Comparison of ENCODE assay signal across 21 cellular contexts in genomic region chr20:59831901-59832240, GRCh38.
DNase-seq lines count a peak whose midpoint lies in the region; ATAC-seq and TF ChIP-seq lines count a peak whose summit lies in the region.
"Had no signal": no experiment of that assay in that cellular context is flagged by ENCODE, and none has a peak within 500 bp of the region (broad histone marks: within the 10 kb centered on the region; RNA-seq: fewer than 3 reads in every experiment).

No MANE protein-coding gene starts in this region.

- H3K4me3 ChIP-seq in BLaER1 (no peak overlapping the region), GM23338 (no peak overlapping the region), lower lobe of right lung (no peak overlapping the region), right lobe of liver (no peak overlapping the region)
- H3K4me3 ChIP-seq: coronary artery, HAP-1, K562 had no signal

- H3K36me3 Mint-ChIP-seq in GM23338 (ENCODE audit: low read depth) (no peaks in the 10 kb centered on the region; the same call in 2 of the 3 replicates), mesothelial cell of epicardium (no peaks in the 10 kb centered on the region)

- no peaks in the 10 kb centered on the region; the same call in 2 of the 3 replicates for H3K9me3 Mint-ChIP-seq in GM23338
- H3K9me3 Mint-ChIP-seq in mesothelial cell of epicardium, result no peaks in the 10 kb centered on the region

- ATAC-seq in GM23338, result peak; percentile 16
- peak in 1 of 2 donors; percentile 3 for ATAC-seq in lower lobe of right lung
- no peak for ATAC-seq in HG03342 (IDR thresholded peaks at IDR 0.05; ENCODE audit: unreplicated experiment)
- ATAC-seq in HG02973 (IDR thresholded peaks at IDR 0.05; ENCODE audit: unreplicated experiment), result no peak
- ATAC-seq in right lobe of liver, result no peak
- ATAC-seq: activated CD4-positive, CD25-positive, alpha-beta regulatory T cell treated with anti-CD3 and anti-CD28 coated beads, Interleukin-2, amount 50 U/mL, for 24 hours; activated CD8-positive, alpha-beta T cell treated with anti-CD3 and anti-CD28 coated beads, Interleukin-2, amount 10 ng/mL, durations not matched to agents 7 days and 5 days; K562 had no signal

- no peaks in the 10 kb centered on the region for H3K9me2 ChIP-seq in GM23338 (ENCODE audit: insufficient read depth)

- H3K9me3 ChIP-seq in BLaER1, result no peaks in the 10 kb centered on the region
- H3K9me3 ChIP-seq in lower lobe of right lung, result no peaks in the 10 kb centered on the region
- no peaks in the 10 kb centered on the region for H3K9me3 ChIP-seq in right lobe of liver
- H3K9me3 ChIP-seq: HAP-1, neutrophil had no signal

- 14% methylated on average over 1 of the region's 3 CpGs for WGBS in right lobe of liver (ENCODE audit: insufficient coverage, low coverage, low lambda C conversion rate, missing lambda C conversion rate)

- H3K4me1 Mint-ChIP-seq in GM23338, result peaks cover 15% of the 10 kb centered on the region
- H3K4me1 Mint-ChIP-seq in mesothelial cell of epicardium, result peaks cover 12% of the 10 kb centered on the region

- H3K27ac ChIP-seq in BLaER1 (no peak overlapping the region), GM23338 (ENCODE audit: low read depth) (no peak overlapping the region), epithelial cell of prostate (peak overlapping the region; percentile 89), lower lobe of right lung (peak overlapping the region; percentile 56), right lobe of liver (no peak overlapping the region)
- H3K27ac ChIP-seq: C4-2B, coronary artery, neutrophil had no signal

- DNase-seq in GM23338 (ENCODE audit: low spot score) (no peak), epithelial cell of prostate (ENCODE audit: low read depth, low spot score) (no peak), lower lobe of right lung (no peak), right lobe of liver (no peak), mesothelial cell of epicardium (ENCODE audit: low spot score in 2 of 2, unreplicated experiment in 2 of 2) (no peak)
- DNase-seq: activated CD8-positive, alpha-beta T cell treated with anti-CD3 and anti-CD28 coated beads, Interleukin-2, amount 10 ng/mL, durations not matched to agents 7 days and 5 days; activated gamma-delta T cell treated with Interleukin-2 at 50 U/mL for 16 hours; MM.1S; NCI-H1417 treated with DMSO at 0.1 percent for 48 hours; NCI-H524 treated with DMSO at 0.1 percent for 48 hours; RPMI8226; stimulated activated CD4-positive, alpha-beta T cell treated with anti-CD3 and anti-CD28 coated beads, Interleukin-12 subunit alpha, Interleukin-12 subunit beta, amount 100 ng/mL, for 4 hours had no signal

- H3K4me1 ChIP-seq in BLaER1, result peaks cover 100% of the 10 kb centered on the region
- H3K4me1 ChIP-seq in GM23338 (ENCODE audit: insufficient read depth), result no peaks in the 10 kb centered on the region
- peaks cover 12% of the 10 kb centered on the region for H3K4me1 ChIP-seq in lower lobe of right lung
- no peaks in the 10 kb centered on the region for H3K4me1 ChIP-seq in right lobe of liver
- H3K4me1 ChIP-seq: HAP-1 had no signal

- intact Hi-C loops in lower lobe of right lung (cut with DNase I) (no loop called here), right lobe of liver (cut with DNase I) (no loop called here)

- H3K36me3 ChIP-seq in BLaER1 (peaks cover 99% of the 10 kb centered on the region), GM23338 (ENCODE audit: insufficient read depth) (no peaks in the 10 kb centered on the region), lower lobe of right lung (no peaks in the 10 kb centered on the region), right lobe of liver (no peaks in the 10 kb centered on the region)
- H3K36me3 ChIP-seq: HAP-1, neutrophil had no signal

- H4K20me1 ChIP-seq in BLaER1 (peaks cover 100% of the 10 kb centered on the region), GM23338 (replicated peaks; ENCODE audit: insufficient read depth) (no peaks in the 10 kb centered on the region)

- H3K4me2 ChIP-seq in BLaER1 (peak overlapping the region; percentile 73; the same call in 1 of the 2 replicates), GM23338 (no peak overlapping the region)

- H3K79me2 ChIP-seq in GM23338 (replicated peaks; ENCODE audit: insufficient read depth), result no peaks in the 10 kb centered on the region

- peaks cover 20% of the 10 kb centered on the region for H3K27me3 Mint-ChIP-seq in GM23338 (ENCODE audit: insufficient read depth, low read depth, poor library complexity)
- H3K27me3 Mint-ChIP-seq in mesothelial cell of epicardium (ENCODE audit: low read depth), result peaks cover 98% of the 10 kb centered on the region

- TF ChIP-seq POLR2A in right lobe of liver (IDR thresholded peaks at IDR 0.05), result no peak

- H3K27ac Mint-ChIP-seq in GM23338 (no peak overlapping the region), mesothelial cell of epicardium (no peak overlapping the region)
- H3K27ac Mint-ChIP-seq: activated CD8-positive, alpha-beta T cell treated with anti-CD3 and anti-CD28 coated beads, Interleukin-2, amount 10 ng/mL, durations not matched to agents 7 days and 5 days had no signal

- H3K27me3 ChIP-seq in BLaER1 (no peaks in the 10 kb centered on the region), GM23338 (ENCODE audit: insufficient read depth) (0 out of 2 replicates have a peak, but pooled peaks cover 5% of the 10 kb centered on the region), lower lobe of right lung (ENCODE audit: low read depth) (no peaks in the 10 kb centered on the region), right lobe of liver (no peaks in the 10 kb centered on the region)

- no peak overlapping the region for H2AFZ ChIP-seq in GM23338

- H3K9ac ChIP-seq in BLaER1, result no peak overlapping the region

- H3K4me3 Mint-ChIP-seq in GM23338 (no peak overlapping the region), mesothelial cell of epicardium (no peak overlapping the region)
- H3K4me3 Mint-ChIP-seq: activated CD8-positive, alpha-beta T cell treated with anti-CD3 and anti-CD28 coated beads, Interleukin-2, amount 10 ng/mL, durations not matched to agents 7 days and 5 days had no signal

- no peak for TF ChIP-seq CTCF in GM23338 (conservative IDR thresholded peaks at IDR 0.05; ENCODE audit: low read depth in 2 of 2)
- no peak for TF ChIP-seq CTCF in lower lobe of right lung (IDR thresholded peaks at IDR 0.05)
- no peak for TF ChIP-seq CTCF in right lobe of liver (IDR thresholded peaks at IDR 0.05)
- TF ChIP-seq CTCF in mesothelial cell of epicardium (IDR thresholded peaks at IDR 0.05; ENCODE audit: unreplicated experiment), result no peak

- no peaks in the 10 kb centered on the region for H3F3A ChIP-seq in GM23338 (replicated peaks; ENCODE audit: low read depth)

TF ChIP-seq in GM23338, 12 proteins besides CTCF, POLR2A, EP300 and RAD21 (continues in another document):
- TF ChIP-seq ETS1 (IDR thresholded peaks at IDR 0.05) (no peak), ZNF114 (CRISPR knock-in tag; IDR thresholded peaks at IDR 0.05) (no peak)

Comparison
In these comparisons a context has a peak if more than half of its experiments do, and no peak if none do; other contexts are left out.
1. H3K27ac ChIP-seq: peak in epithelial cell of prostate (single experiment) and lower lobe of right lung (single experiment); none in BLaER1 (single experiment), GM23338 (single experiment) and right lobe of liver (0 of 3).